Comparison of ENCODE assay signal across 8 cellular contexts in the genomic region with DNA sequence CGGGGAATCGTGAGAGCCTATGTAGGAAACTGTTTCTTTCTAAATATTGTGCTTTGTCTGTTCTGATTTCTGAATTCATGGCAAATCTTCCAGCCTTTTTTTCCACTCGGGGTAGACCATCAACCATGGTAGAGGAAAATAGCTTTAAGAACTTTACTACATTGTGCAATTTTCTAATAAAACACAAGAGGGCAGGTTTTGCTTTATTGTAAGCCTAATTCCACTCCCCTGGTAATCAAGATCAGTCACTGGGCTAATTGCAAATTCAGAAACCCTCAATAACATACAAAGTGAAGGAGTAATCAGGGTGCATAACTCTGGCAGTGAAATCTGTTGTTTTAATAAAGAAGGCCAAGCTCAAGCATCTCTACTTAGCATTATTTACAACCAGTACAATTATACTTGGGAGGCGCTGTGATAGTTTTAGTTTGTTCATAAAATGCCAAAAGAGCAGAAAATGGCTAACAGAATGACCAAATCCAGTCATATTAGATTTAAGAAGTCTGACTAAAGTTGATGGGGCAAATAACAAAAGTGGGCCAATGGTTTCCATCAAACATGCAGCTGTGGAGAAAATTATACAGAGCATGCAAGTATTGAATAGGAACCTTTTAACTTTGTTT. TPM values are rescaled to one million over a fixed set of nuclear protein-coding genes. Genes with fewer than 3 reads are reported as not detected.
DNase-seq lines count a peak whose midpoint lies in the region; TF ChIP-seq lines count a peak whose summit lies in the region.

No MANE protein-coding gene starts in this region.

- no peak overlapping the region for H3K4ac ChIP-seq in mesenchymal stem cell (ENCODE audit: low read depth in 1 of 2, low read length in 2 of 2)

- no TSS peak for BruUV-seq in Caco-2 (replicated peaks; lab: Mats Ljungman, UMichigan)

- DNase-seq in Caco-2 (peak in 1 of 2 experiments; percentile 34), GM19238 (ENCODE audit: insufficient read length, low spot score) (peak; percentile 7), KG1 (lab: John Stamatoyannopoulos, UW) (peak; percentile 13), OCI-M2 (lab: John Stamatoyannopoulos, UW; ENCODE audit: unreplicated experiment) (peak; percentile 54), dermis blood vessel endothelial cell (peak; percentile 66), mesenchymal stem cell (peak; percentile 59), T-helper 9 cell (no peak), posterior vena cava (ENCODE audit: low spot score) (no peak)

- H3K4me3 Mint-ChIP-seq in Caco-2 (ENCODE audit: unreplicated experiment), result no peak overlapping the region

- no peaks in the 10 kb centered on the region for H3K36me3 Mint-ChIP-seq in Caco-2 (ENCODE audit: insufficient read depth, unreplicated experiment)

- H2AK5ac ChIP-seq in mesenchymal stem cell (ENCODE audit: low read length, severe bottlenecking), result no peak overlapping the region

- H3K18ac ChIP-seq in mesenchymal stem cell (ENCODE audit: low read depth in 1 of 2, low read length in 2 of 2), result no peak overlapping the region

- H4K91ac ChIP-seq in mesenchymal stem cell (ENCODE audit: low read length), result no peak overlapping the region

- peaks cover 2% of the 10 kb centered on the region for H3K27me3 Mint-ChIP-seq in Caco-2 (ENCODE audit: insufficient read depth, unreplicated experiment)

- H3K27ac ChIP-seq in mesenchymal stem cell (ENCODE audit: low read length, poor library complexity, severe bottlenecking), result no peak overlapping the region

- CTCF ChIA-PET in Caco-2 (lab: Charles Lee), result interaction anchor here (0.9 to 1.7 kb wide), 6 partner anchors 19 to 185 kb away, joined by 3 to 16 read pairs (median 7); a partner anchor contains a TSS

- H3K4me1 ChIP-seq in Caco-2 (peaks cover 7% of the 10 kb centered on the region), mesenchymal stem cell (ENCODE audit: control insufficient read depth, insufficient read depth, low read depth, low read length) (no peaks in the 10 kb centered on the region)

- H2AFZ ChIP-seq in mesenchymal stem cell (ENCODE audit: low read depth, low read length), result no peak overlapping the region

- intact Hi-C loops in Caco-2 (cut with micrococcal nuclease; ENCODE audit: unreplicated experiment) (loop anchor here (1.0 kb wide), 1 partner anchor 182 kb away; no protein-coding TSS in a partner anchor), posterior vena cava (cut with DNase I) (loop anchor here in 1 of 2 donors (5.0 kb wide), 1 partner anchor 187 kb away; no protein-coding TSS in a partner anchor)

- POLR2A ChIA-PET in Caco-2 (lab: Charles Lee), result no interaction called here

- no peaks in the 10 kb centered on the region for H3K9me3 Mint-ChIP-seq in Caco-2 (ENCODE audit: unreplicated experiment)

- H2BK120ac ChIP-seq in mesenchymal stem cell (ENCODE audit: low read depth, low read length), result no peak overlapping the region

- no peak overlapping the region for H4K8ac ChIP-seq in mesenchymal stem cell (ENCODE audit: low read length)

- H3K9ac ChIP-seq in mesenchymal stem cell (ENCODE audit: low read length), result peak overlapping the region; percentile 29

- no peak overlapping the region for H2BK12ac ChIP-seq in mesenchymal stem cell (ENCODE audit: low read length in 2 of 2)

- H3K79me1 ChIP-seq in mesenchymal stem cell (replicated peaks; ENCODE audit: low read length, poor library complexity, severe bottlenecking), result no peaks in the 10 kb centered on the region

- H3K23ac ChIP-seq in mesenchymal stem cell (ENCODE audit: low read length in 2 of 2), result no peak overlapping the region

- H3K27me3 ChIP-seq in Caco-2 (replicated peaks; ENCODE audit: control insufficient read depth, insufficient read depth, low read length) (peaks cover 1% of the 10 kb centered on the region; the same call in 1 of the 2 replicates), mesenchymal stem cell (ENCODE audit: control insufficient read depth in 1 of 2, insufficient read depth in 1 of 2, low read length in 2 of 2) (peaks cover 0 to 8% of the 10 kb centered on the region in 2 experiments)

- no peak overlapping the region for H3K27ac Mint-ChIP-seq in Caco-2 (ENCODE audit: unreplicated experiment)

- H3K9me3 ChIP-seq in Caco-2, result no peaks in the 10 kb centered on the region
- H3K9me3 ChIP-seq in mesenchymal stem cell (ENCODE audit: control insufficient read depth, low read length), result no peaks in the 10 kb centered on the region

- TF ChIP-seq CTCF in Caco-2 (IDR thresholded peaks at IDR 0.05; ENCODE audit: insufficient read depth in 1 of 2, low read depth in 1 of 2, low read length in 1 of 2, severe bottlenecking in 1 of 2, unreplicated experiment in 1 of 2), result peak; percentile 53 to 67

- no peaks in the 10 kb centered on the region for H3K36me3 ChIP-seq in Caco-2 (ENCODE audit: control insufficient read depth, insufficient read depth, low read length)
- H3K36me3 ChIP-seq in mesenchymal stem cell (ENCODE audit: control insufficient read depth in 1 of 2, insufficient read depth in 2 of 2, low read depth in 1 of 2, low read length in 2 of 2), result no peaks in the 10 kb centered on the region

- WGBS in mesenchymal stem cell, result 47% methylated on average over 3 of the region's 4 CpGs

- H3K4me2 ChIP-seq in mesenchymal stem cell (ENCODE audit: low read length, poor library complexity, severe bottlenecking), result no peak overlapping the region

- no peak overlapping the region for H2BK15ac ChIP-seq in mesenchymal stem cell (ENCODE audit: low read depth, poor library complexity, severe bottlenecking)

- H3K4me3 ChIP-seq in Caco-2 (ENCODE audit: low read depth, low read length), result no peak overlapping the region
- no peak overlapping the region for H3K4me3 ChIP-seq in mesenchymal stem cell (ENCODE audit: insufficient read depth in 1 of 2, low read depth in 1 of 2, low read length in 2 of 2)

- H3K14ac ChIP-seq in mesenchymal stem cell (ENCODE audit: low read length in 2 of 2), result no peak overlapping the region

- H3K4me1 Mint-ChIP-seq in Caco-2 (ENCODE audit: low read depth, unreplicated experiment), result peaks cover 19% of the 10 kb centered on the region

- H2BK5ac ChIP-seq in mesenchymal stem cell (ENCODE audit: low read depth, low read length, poor library complexity, severe bottlenecking), result no peak overlapping the region

RNA-seq across cellular contexts. Expression of a gene that starts 43.8 kb away (rescaled TPM):
- total RNA-seq in Caco-2 (2022) (not detected in 2 replicates), dermis blood vessel endothelial cell (not detected in 2 replicates), posterior vena cava (under 1 TPM; 0.19 to 0.32 TPM)
- polyA plus RNA-seq in mesenchymal stem cell (2013, experiment 1 of 2), result not detected
- not detected for polyA plus RNA-seq in mesenchymal stem cell (2013, experiment 2 of 2)

Comparison
In these comparisons a context has a peak if more than half of its experiments do, and no peak if none do; other contexts are left out.
1. DNase-seq: peak in GM19238 (single experiment), KG1 (single experiment), OCI-M2 (single experiment), dermis blood vessel endothelial cell (single experiment) and mesenchymal stem cell (single experiment); none in T-helper 9 cell (single experiment) and posterior vena cava (single experiment).